Comparison of ENCODE assay signal across 1 cellular context in the genomic region with DNA sequence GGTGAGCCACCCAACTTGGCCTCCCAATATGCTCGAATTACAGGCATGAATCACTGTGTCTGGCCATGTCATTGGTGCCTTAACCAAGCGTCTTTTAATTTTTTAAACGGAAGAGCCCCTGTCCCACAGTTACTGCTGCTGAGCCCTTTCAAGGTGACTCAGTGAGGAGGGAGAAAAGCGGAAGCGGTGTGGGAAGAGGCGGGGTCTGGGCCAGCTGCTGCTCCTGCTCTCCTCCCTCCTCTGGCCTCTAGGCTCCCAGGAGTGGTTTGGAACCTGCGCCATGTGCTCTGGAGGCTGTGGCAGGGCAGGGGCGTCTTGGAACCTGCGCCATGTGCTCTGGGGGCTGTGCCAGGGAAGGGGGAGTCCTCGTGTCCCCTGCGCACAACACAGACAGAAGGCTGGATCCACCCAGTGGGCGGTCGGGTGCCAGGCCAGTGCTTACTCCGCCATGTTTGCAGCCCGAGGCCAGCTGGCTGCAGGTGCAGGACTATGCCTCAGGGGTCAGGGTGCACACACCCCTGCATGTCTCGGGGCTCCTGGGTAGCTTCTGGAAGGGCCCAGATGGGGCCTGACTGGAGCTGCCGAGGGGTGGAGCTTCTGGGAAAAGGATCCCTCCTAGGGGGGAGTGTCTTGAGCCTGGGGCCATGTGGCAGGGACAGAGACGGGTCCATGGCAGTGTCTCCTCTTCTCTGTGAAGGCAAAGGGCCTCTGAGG.
TF ChIP-seq lines count a peak whose summit lies in the region.
"Not testable (repeated sequence)": the region's sequence is repeated elsewhere in the genome, so short reads cannot be mapped to it uniquely, and the experiment has no call there.

No MANE protein-coding gene starts in this region.

TF ChIP-seq in K562, 482 proteins besides CTCF, POLR2A, EP300 and RAD21 (continued from another document and continues in another):
- TF ChIP-seq ZBTB33 (CRISPR knock-in tag; IDR thresholded peaks at IDR 0.05) = 0 out of 2 replicates have a peak, but pooled peaks have one; percentile 41
- TF ChIP-seq RB1 (IDR thresholded peaks at IDR 0.05; ENCODE audit: low read depth) = 0 out of 2 replicates have a peak, but pooled peaks have one; percentile 27
- TF ChIP-seq DPF2 (IDR thresholded peaks at IDR 0.05) = peak; percentile 60; the same call in 1 of the 2 replicates
- TF ChIP-seq RBFOX2 (IDR thresholded peaks at IDR 0.05; ENCODE audit: low read depth, low read length) = peak; percentile 63
- TF ChIP-seq, protein P1, sequence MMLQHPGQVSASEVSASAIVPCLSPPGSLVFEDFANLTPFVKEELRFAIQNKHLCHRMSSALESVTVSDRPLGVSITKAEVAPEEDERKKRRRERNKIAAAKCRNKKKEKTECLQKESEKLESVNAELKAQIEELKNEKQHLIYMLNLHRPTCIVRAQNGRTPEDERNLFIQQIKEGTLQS (IDR thresholded peaks at IDR 0.05) = peak; percentile 48
- TF ChIP-seq, protein P1 (CRISPR knock-in tag; conservative IDR thresholded peaks at IDR 0.05) = not testable (repeated sequence)
- peak; percentile 91 for TF ChIP-seq ESRRA (IDR thresholded peaks at IDR 0.05; ENCODE audit: borderline replicate concordance, low read depth)
- TF ChIP-seq, protein P2, sequence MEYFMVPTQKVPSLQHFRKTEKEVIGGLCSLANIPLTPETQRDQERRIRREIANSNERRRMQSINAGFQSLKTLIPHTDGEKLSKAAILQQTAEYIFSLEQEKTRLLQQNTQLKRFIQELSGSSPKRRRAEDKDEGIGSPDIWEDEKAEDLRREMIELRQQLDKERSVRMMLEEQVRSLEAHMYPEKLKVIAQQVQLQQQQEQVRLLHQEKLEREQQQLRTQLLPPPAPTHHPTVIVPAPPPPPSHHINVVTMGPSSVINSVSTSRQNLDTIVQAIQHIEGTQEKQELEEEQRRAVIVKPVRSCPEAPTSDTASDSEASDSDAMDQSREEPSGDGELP (CRISPR knock-in tag; IDR thresholded peaks at IDR 0.05; ENCODE audit: borderline replicate concordance) = peak; percentile 86
- TF ChIP-seq PHF8 (IDR thresholded peaks at IDR 0.05; ENCODE audit: borderline replicate concordance, low read length) = peak; percentile 33; the same call in 1 of the 2 replicates
- TF ChIP-seq, protein P3, sequence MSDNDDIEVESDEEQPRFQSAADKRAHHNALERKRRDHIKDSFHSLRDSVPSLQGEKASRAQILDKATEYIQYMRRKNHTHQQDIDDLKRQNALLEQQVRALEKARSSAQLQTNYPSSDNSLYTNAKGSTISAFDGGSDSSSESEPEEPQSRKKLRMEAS (CRISPR knock-in tag; IDR thresholded peaks at IDR 0.05) = peak; percentile 86
- peak in 1 of 2 experiments; percentile 44; a peak in 1 of 4 replicates for TF ChIP-seq MAZ (CRISPR knock-in tag; conservative IDR thresholded peaks at IDR 0.05 in 1 of 2, IDR thresholded peaks at IDR 0.05 in 1 of 2)
- TF ChIP-seq SIN3A (IDR thresholded peaks at IDR 0.05; ENCODE audit: borderline replicate concordance in 2 of 2, control insufficient read depth in 1 of 2, low read depth in 2 of 2, low read length in 2 of 2) = 0 out of 4 replicates have a peak, but pooled peaks of 1 of the 2 experiments have one; percentile 33
- TF ChIP-seq YY1 (IDR thresholded peaks at IDR 0.05; ENCODE audit: borderline replicate concordance in 1 of 3, control insufficient read depth in 1 of 3, extremely low read depth in 1 of 3, insufficient read depth in 3 of 3, insufficient read length in 1 of 3, insufficient replicate concordance in 2 of 3, low read depth in 1 of 3, low read length in 2 of 3) = peak in 1 of 3 experiments; percentile 38
- TF ChIP-seq GABPB1 (CRISPR knock-in tag; IDR thresholded peaks at IDR 0.05) = 0 out of 2 replicates have a peak, but pooled peaks have one; percentile 31
- TF ChIP-seq ELF1 (tag; IDR thresholded peaks at IDR 0.05) = 0 out of 2 replicates have a peak, but pooled peaks have one; percentile 31
- TF ChIP-seq NR2C2 (CRISPR knock-in tag; IDR thresholded peaks at IDR 0.05); JUND (tag; IDR thresholded peaks at IDR 0.05; ENCODE audit: borderline replicate concordance, low read depth, low read length); MYBL2 (CRISPR knock-in tag; IDR thresholded peaks at IDR 0.05; ENCODE audit: borderline replicate concordance): not testable (repeated sequence)
- peak; percentile 13; the same call in 1 of the 2 replicates for TF ChIP-seq NR2C2 (tag; IDR thresholded peaks at IDR 0.05)
- peak; percentile 77 for TF ChIP-seq EP400 (IDR thresholded peaks at IDR 0.05)
- TF ChIP-seq ZNF263 (CRISPR knock-in tag; IDR thresholded peaks at IDR 0.05; ENCODE audit: borderline replicate concordance) = peak; percentile 61; the same call in 1 of the 2 replicates
- peak; percentile 50; the same call in 1 of the 2 replicates for TF ChIP-seq ZBTB7A (IDR thresholded peaks at IDR 0.05; ENCODE audit: borderline replicate concordance, control insufficient read depth, low read depth, low read length)
- TF ChIP-seq, protein P4, sequence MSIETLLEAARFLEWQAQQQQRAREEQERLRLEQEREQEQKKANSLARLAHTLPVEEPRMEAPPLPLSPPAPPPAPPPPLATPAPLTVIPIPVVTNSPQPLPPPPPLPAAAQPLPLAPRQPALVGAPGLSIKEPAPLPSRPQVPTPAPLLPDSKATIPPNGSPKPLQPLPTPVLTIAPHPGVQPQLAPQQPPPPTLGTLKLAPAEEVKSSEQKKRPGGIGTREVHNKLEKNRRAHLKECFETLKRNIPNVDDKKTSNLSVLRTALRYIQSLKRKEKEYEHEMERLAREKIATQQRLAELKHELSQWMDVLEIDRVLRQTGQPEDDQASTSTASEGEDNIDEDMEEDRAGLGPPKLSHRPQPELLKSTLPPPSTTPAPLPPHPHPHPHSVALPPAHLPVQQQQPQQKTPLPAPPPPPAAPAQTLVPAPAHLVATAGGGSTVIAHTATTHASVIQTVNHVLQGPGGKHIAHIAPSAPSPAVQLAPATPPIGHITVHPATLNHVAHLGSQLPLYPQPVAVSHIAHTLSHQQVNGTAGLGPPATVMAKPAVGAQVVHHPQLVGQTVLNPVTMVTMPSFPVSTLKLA (conservative IDR thresholded peaks at IDR 0.05) = peak; percentile 60 to 75; a peak in 3 of 4 replicates
- TF ChIP-seq, protein P5, sequence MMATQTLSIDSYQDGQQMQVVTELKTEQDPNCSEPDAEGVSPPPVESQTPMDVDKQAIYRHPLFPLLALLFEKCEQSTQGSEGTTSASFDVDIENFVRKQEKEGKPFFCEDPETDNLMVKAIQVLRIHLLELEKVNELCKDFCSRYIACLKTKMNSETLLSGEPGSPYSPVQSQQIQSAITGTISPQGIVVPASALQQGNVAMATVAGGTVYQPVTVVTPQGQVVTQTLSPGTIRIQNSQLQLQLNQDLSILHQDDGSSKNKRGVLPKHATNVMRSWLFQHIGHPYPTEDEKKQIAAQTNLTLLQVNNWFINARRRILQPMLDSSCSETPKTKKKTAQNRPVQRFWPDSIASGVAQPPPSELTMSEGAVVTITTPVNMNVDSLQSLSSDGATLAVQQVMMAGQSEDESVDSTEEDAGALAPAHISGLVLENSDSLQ (IDR thresholded peaks at IDR 0.05) = peak; percentile 79
- TF ChIP-seq E2F6 (IDR thresholded peaks at IDR 0.05; ENCODE audit: borderline replicate concordance in 1 of 2, extremely low read depth in 1 of 2, insufficient read depth in 1 of 2, insufficient read length in 1 of 2, low read depth in 1 of 2, low read length in 1 of 2, poor library complexity in 1 of 2, severe bottlenecking in 1 of 2) = peak in 1 of 2 experiments; percentile 47
- peak; percentile 40; the same call in 1 of the 2 replicates for TF ChIP-seq JUND (IDR thresholded peaks at IDR 0.05; ENCODE audit: borderline replicate concordance, low read depth, low read length)
- TF ChIP-seq MYBL2 (IDR thresholded peaks at IDR 0.05; ENCODE audit: low read depth) = peak; percentile 59; the same call in 1 of the 2 replicates
- TF ChIP-seq GABPA (tag; conservative IDR thresholded peaks at IDR 0.05; ENCODE audit: low read depth) = peak; percentile 60
- TF ChIP-seq, protein P6, sequence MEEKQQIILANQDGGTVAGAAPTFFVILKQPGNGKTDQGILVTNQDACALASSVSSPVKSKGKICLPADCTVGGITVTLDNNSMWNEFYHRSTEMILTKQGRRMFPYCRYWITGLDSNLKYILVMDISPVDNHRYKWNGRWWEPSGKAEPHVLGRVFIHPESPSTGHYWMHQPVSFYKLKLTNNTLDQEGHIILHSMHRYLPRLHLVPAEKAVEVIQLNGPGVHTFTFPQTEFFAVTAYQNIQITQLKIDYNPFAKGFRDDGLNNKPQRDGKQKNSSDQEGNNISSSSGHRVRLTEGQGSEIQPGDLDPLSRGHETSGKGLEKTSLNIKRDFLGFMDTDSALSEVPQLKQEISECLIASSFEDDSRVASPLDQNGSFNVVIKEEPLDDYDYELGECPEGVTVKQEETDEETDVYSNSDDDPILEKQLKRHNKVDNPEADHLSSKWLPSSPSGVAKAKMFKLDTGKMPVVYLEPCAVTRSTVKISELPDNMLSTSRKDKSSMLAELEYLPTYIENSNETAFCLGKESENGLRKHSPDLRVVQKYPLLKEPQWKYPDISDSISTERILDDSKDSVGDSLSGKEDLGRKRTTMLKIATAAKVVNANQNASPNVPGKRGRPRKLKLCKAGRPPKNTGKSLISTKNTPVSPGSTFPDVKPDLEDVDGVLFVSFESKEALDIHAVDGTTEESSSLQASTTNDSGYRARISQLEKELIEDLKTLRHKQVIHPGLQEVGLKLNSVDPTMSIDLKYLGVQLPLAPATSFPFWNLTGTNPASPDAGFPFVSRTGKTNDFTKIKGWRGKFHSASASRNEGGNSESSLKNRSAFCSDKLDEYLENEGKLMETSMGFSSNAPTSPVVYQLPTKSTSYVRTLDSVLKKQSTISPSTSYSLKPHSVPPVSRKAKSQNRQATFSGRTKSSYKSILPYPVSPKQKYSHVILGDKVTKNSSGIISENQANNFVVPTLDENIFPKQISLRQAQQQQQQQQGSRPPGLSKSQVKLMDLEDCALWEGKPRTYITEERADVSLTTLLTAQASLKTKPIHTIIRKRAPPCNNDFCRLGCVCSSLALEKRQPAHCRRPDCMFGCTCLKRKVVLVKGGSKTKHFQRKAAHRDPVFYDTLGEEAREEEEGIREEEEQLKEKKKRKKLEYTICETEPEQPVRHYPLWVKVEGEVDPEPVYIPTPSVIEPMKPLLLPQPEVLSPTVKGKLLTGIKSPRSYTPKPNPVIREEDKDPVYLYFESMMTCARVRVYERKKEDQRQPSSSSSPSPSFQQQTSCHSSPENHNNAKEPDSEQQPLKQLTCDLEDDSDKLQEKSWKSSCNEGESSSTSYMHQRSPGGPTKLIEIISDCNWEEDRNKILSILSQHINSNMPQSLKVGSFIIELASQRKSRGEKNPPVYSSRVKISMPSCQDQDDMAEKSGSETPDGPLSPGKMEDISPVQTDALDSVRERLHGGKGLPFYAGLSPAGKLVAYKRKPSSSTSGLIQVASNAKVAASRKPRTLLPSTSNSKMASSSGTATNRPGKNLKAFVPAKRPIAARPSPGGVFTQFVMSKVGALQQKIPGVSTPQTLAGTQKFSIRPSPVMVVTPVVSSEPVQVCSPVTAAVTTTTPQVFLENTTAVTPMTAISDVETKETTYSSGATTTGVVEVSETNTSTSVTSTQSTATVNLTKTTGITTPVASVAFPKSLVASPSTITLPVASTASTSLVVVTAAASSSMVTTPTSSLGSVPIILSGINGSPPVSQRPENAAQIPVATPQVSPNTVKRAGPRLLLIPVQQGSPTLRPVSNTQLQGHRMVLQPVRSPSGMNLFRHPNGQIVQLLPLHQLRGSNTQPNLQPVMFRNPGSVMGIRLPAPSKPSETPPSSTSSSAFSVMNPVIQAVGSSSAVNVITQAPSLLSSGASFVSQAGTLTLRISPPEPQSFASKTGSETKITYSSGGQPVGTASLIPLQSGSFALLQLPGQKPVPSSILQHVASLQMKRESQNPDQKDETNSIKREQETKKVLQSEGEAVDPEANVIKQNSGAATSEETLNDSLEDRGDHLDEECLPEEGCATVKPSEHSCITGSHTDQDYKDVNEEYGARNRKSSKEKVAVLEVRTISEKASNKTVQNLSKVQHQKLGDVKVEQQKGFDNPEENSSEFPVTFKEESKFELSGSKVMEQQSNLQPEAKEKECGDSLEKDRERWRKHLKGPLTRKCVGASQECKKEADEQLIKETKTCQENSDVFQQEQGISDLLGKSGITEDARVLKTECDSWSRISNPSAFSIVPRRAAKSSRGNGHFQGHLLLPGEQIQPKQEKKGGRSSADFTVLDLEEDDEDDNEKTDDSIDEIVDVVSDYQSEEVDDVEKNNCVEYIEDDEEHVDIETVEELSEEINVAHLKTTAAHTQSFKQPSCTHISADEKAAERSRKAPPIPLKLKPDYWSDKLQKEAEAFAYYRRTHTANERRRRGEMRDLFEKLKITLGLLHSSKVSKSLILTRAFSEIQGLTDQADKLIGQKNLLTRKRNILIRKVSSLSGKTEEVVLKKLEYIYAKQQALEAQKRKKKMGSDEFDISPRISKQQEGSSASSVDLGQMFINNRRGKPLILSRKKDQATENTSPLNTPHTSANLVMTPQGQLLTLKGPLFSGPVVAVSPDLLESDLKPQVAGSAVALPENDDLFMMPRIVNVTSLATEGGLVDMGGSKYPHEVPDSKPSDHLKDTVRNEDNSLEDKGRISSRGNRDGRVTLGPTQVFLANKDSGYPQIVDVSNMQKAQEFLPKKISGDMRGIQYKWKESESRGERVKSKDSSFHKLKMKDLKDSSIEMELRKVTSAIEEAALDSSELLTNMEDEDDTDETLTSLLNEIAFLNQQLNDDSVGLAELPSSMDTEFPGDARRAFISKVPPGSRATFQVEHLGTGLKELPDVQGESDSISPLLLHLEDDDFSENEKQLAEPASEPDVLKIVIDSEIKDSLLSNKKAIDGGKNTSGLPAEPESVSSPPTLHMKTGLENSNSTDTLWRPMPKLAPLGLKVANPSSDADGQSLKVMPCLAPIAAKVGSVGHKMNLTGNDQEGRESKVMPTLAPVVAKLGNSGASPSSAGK (IDR thresholded peaks at IDR 0.05) = peak; percentile 86
- TF ChIP-seq ATF7 (IDR thresholded peaks at IDR 0.05) = peak; percentile 27; the same call in 1 of the 2 replicates
- TF ChIP-seq NRF1 (conservative IDR thresholded peaks at IDR 0.05 in 1 of 2, IDR thresholded peaks at IDR 0.05 in 1 of 2) = peak; percentile 45 to 49; a peak in 3 of 4 replicates
- peak; percentile 72 for TF ChIP-seq L3MBTL2 (IDR thresholded peaks at IDR 0.05)
- peak; percentile 31; the same call in 1 of the 2 replicates for TF ChIP-seq SMARCA4 (IDR thresholded peaks at IDR 0.05)
- 0 out of 2 replicates have a peak, but pooled peaks have one; percentile 25 for TF ChIP-seq ARID1B (IDR thresholded peaks at IDR 0.05)
